8 cellular contexts compared by ENCODE assay signal in genomic region chr3:128879125-128879969, GRCh38. TPM values are rescaled to one million over a fixed set of nuclear protein-coding genes. Genes with fewer than 3 reads are reported as not detected.
DNase-seq lines count a peak whose midpoint lies in the region; ATAC-seq and TF ChIP-seq lines count a peak whose summit lies in the region.

ACAD9 (plus strand) TSS chr3:128879620; CDS start chr3:128879692, 72 bp downstream.

- peak; percentile 86 for ATAC-seq in GM19043 (IDR thresholded peaks at IDR 0.05; ENCODE audit: low read depth, unreplicated experiment)
- ATAC-seq in HG03378 (IDR thresholded peaks at IDR 0.05; ENCODE audit: unreplicated experiment), result peak; percentile 83

- TF ChIP-seq CTCF in AG10803 (conservative IDR thresholded peaks at IDR 0.05; ENCODE audit: low read length), result no peak

- H3K4me3 ChIP-seq in AG10803 (ENCODE audit: low read length), result peak within 1 kb of the TSS; percentile 94

- DNase-seq in AG10803 (ENCODE audit: low read depth) (peak; percentile 97), NCI-H460 (ENCODE audit: extremely low read depth, low read depth) (peak; percentile 94), cerebellar nuclear complex (lab: John Stamatoyannopoulos, UW) (peak; percentile 45 to 88), islet precursor cell (peak; percentile 98)
- peak; percentile 99 for DNase-seq in activated CD4-positive, CD25-positive, alpha-beta regulatory T cell treated with anti-CD3 and anti-CD28 coated beads, Interleukin-2, amount 50 U/mL, for 72 hours
- peak; percentile 95 to 98 (median 96) for DNase-seq in stimulated activated CD4-positive, alpha-beta T cell treated with anti-CD3 and anti-CD28 coated beads, Interleukin-12 subunit alpha, Interleukin-12 subunit beta, amount 100 ng/mL, for 48 hours (ENCODE audit: low read depth in 2 of 3, low spot score in 1 of 3)

RNA-seq across cellular contexts. Expression of gene ACAD9, which starts in this region (rescaled TPM):
- 14.8 and 20.0 TPM in 2 replicates for total RNA-seq in NCI-H460 (2014; rRNA removed; shearing (Covaris generic))
- 47.4 and 50.1 TPM in 2 replicates for polyA plus RNA-seq in NCI-H460 (2014; cell fraction: nucleus; rRNA removed)

Comparison
In these comparisons a context has a peak if more than half of its experiments do, and no peak if none do; other contexts are left out.
1. Peak in every context shown above with its lines: DNase-seq, ATAC-seq and H3K4me3 ChIP-seq.